ENCODE assay signal across 1 cellular context in genomic region chr6:158027590-158028285, GRCh38.
A peak's percentile ranks its signal among the peaks of the same experiment; 100 is the strongest.
TF ChIP-seq lines count a peak whose summit lies in the region.

No MANE protein-coding gene starts in this region.

TF ChIP-seq in K562, 482 proteins besides CTCF, POLR2A, EP300 and RAD21 (continued from another document):
- TF ChIP-seq UBTF (IDR thresholded peaks at IDR 0.05; ENCODE audit: borderline replicate concordance in 1 of 2, low read depth in 2 of 2, low read length in 2 of 2), result no peak
- no peak for TF ChIP-seq PTTG1 (tag; IDR thresholded peaks at IDR 0.05; ENCODE audit: low read depth)
- peak; percentile 39 for TF ChIP-seq ZFP36 (IDR thresholded peaks at IDR 0.05; ENCODE audit: low read depth, low read length, partially characterized antibody)
